23 cellular contexts compared by ENCODE assay signal in the genomic region with DNA sequence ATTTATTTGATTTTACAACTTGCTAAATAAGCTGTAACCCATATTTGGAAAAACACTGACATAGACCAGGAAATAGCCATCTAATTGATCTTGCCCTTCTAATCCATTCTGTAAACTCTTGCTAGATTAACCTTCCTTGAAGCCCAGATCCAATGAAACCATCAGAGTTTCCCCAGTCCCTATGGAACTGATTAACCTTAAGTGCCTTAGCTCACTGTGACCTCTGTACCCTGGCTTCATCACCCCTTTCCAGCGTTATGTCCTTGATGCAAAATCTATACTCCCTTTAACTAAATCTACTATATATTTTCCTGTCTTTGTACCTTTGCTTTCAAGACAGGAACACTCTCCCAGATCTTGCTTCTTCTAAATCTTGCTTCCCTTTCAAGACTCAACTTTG. TPM values are rescaled to one million over a fixed set of nuclear protein-coding genes. Genes with fewer than 3 reads are reported as not detected.
A peak's percentile ranks its signal among the peaks of the same experiment; 100 is the strongest.
DNase-seq lines count a peak whose midpoint lies in the region; ATAC-seq and FAIRE-seq lines count a peak whose summit lies in the region.
"Had no signal": no experiment of that assay in that cellular context is flagged by ENCODE, and none has a peak within 500 bp of the region (broad histone marks: within the 10 kb centered on the region; RNA-seq: fewer than 3 reads in every experiment).

No MANE protein-coding gene starts in this region.

- H3K9me3 ChIP-seq in small intestine (ENCODE audit: control insufficient read depth, low read depth): no peaks in the 10 kb centered on the region
- H3K9me3 ChIP-seq: A549, Caco-2 had no signal

- no peak overlapping the region for H3K27ac ChIP-seq in small intestine (ENCODE audit: low read depth in 1 of 2, low read length in 1 of 2)
- H3K27ac ChIP-seq: 22Rv1; A549; BLaER1 treated with 17β-estradiol and CSF1 and Interleukin-3, amounts not matched to agents 10 nM and 100 nM; C4-2B had no signal

- H3K4me3 ChIP-seq in small intestine (ENCODE audit: low read depth in 1 of 2, low read length in 2 of 2): no peak overlapping the region
- H3K4me3 ChIP-seq: A549; BLaER1 treated with 17β-estradiol and CSF1 and Interleukin-3, amounts not matched to agents 10 nM and 100 nM had no signal

- H3K36me3 ChIP-seq in small intestine (ENCODE audit: control insufficient read depth in 2 of 2, insufficient read depth in 2 of 2, low read length in 2 of 2): no peaks in the 10 kb centered on the region
- H3K36me3 ChIP-seq: BLaER1 treated with 17β-estradiol and CSF1 and Interleukin-3, amounts not matched to agents 10 nM and 100 nM had no signal

- whole genome bisulfite sequencing in small intestine, 3 donors: 7 to 49% (median 40%) methylated on average over 1 of the region's 1 CpG

- no peak for FAIRE-seq in small intestine (lab: Jason Lieb, UNC)
- FAIRE-seq: A549, D721Med, G401.6, GM12891, GM19239 had no signal

- H3K27me3 ChIP-seq in small intestine (ENCODE audit: control insufficient read depth in 2 of 2, insufficient read depth in 2 of 2, low read length in 2 of 2): no peaks in the 10 kb centered on the region
- H3K27me3 ChIP-seq: BLaER1 treated with 17β-estradiol and CSF1 and Interleukin-3, amounts not matched to agents 10 nM and 100 nM had no signal

- peaks cover 3 to 5% of the 10 kb centered on the region in 2 donors for H3K4me1 ChIP-seq in small intestine (ENCODE audit: control insufficient read depth in 2 of 2, insufficient read depth in 1 of 2, low read depth in 1 of 2, low read length in 1 of 2)
- H3K4me1 ChIP-seq: A549, Caco-2 had no signal

- DNase-seq in NCI-H82 (lab: John Stamatoyannopoulos, UW) (peak; percentile 22), NCI-H82 treated with DMSO at 0.1 percent for 48 hours (lab: John Stamatoyannopoulos, UW; ENCODE audit: unreplicated experiment) (no peak), left colon (no peak), small intestine (peak; percentile 85), cerebellar cortex (ENCODE audit: low spot score) (no peak)
- DNase-seq: AML-193; Caco-2; Calu3; CD4-positive, alpha-beta T cell; CD8-positive, alpha-beta T cell; DMS79 treated with DMSO at 0.1 percent for 48 hours; GF-D8 had no signal

- intact Hi-C loops in left colon (cut with DNase I, micrococcal nuclease): no loop called here

- peak; percentile 71 for ATAC-seq in left colon
- no peak for ATAC-seq in GM19397 (IDR thresholded peaks at IDR 0.05; ENCODE audit: unreplicated experiment)
- ATAC-seq: A549; CD8-positive, alpha-beta T cell had no signal

RNA-seq across cellular contexts. Expression of a gene that starts 42.9 kb away (rescaled TPM):
- total RNA-seq in left colon: 1 to 10 TPM; 3.7 to 4.4 TPM
- 1 to 10 TPM; 1.9 to 9.3 (median 4.7) TPM for polyA plus RNA-seq in small intestine
- total RNA-seq: A172; Caco-2; Calu3; CD4-positive, alpha-beta T cell; CD8-positive, alpha-beta T cell had no signal
- polyA plus RNA-seq: A549, BJ had no signal

Comparison
In these comparisons a context has a peak if more than half of its experiments do, and no peak if none do; other contexts are left out.
1. DNase-seq: peak in NCI-H82 (single experiment) and small intestine (single experiment); none in NCI-H82 treated with DMSO at 0.1 percent for 48 hours (single experiment), left colon (0 of 2) and cerebellar cortex (single experiment).